16 cellular contexts compared by ENCODE assay signal in the genomic region with DNA sequence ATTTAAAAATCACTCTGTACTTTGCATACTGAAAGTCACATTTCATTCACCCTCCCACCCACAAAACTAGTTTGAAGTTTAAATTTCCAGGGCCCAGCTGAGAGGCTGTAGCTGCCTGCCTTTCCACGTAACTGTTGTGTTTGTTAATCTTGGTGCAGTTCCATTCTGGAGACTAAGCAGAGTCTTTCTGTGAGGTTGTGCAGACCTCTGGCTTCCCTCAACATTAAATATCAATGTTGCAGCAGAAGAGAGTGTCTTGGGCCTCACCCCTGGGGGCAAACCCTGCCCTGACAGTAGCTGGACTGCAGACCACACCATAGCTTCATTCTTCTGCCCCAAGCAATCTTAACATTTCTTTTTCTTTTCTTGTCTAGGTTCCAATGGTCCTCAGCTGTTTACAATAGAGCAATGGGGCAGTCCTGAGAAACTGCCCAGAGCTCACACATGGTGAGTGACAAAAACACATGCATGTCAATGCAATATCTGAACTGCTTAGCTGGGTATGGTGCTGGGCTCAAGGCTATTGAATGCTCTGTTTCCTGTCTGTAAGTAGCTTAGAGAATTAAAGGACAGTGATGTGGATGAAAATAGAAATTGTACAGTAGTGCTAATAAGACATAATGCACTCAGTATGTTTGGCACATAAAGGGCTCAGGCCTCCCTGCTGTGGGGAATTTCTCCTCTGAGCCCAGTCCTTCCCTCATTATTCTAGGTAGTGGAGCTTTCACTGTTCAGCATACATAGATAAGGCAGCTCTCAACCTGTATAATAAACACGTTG.
DNase-seq lines count a peak whose midpoint lies in the region; TF ChIP-seq lines count a peak whose summit lies in the region.
"Had no signal": no experiment of that assay in that cellular context is flagged by ENCODE, and none has a peak within 500 bp of the region (broad histone marks: within the 10 kb centered on the region; RNA-seq: fewer than 3 reads in every experiment).

No MANE protein-coding gene starts in this region.

- H3K4me3 ChIP-seq in esophagus muscularis mucosa = no peak overlapping the region
- H3K4me3 ChIP-seq in uterus = no peak overlapping the region
- H3K4me3 ChIP-seq: lower lobe of right lung had no signal

- TF ChIP-seq POLR2A in esophagus muscularis mucosa (IDR thresholded peaks at IDR 0.05; ENCODE audit: low read depth) (no peak), uterus (IDR thresholded peaks at IDR 0.05) (no peak)

- H3K4me3 Mint-ChIP-seq in nephron = peak overlapping the region in 1 of 3 experiments; percentile 11
- H3K4me3 Mint-ChIP-seq: activated CD4-positive, alpha-beta memory T cell treated with anti-CD3 and anti-CD28 coated beads, Interleukin-2, amount 10 ng/mL, durations not matched to agents 7 days and 5 days; activated naive CD8-positive, alpha-beta T cell treated with anti-CD3 and anti-CD28 coated beads, Interleukin-2, amount 10 ng/mL, durations not matched to agents 7 days and 5 days; IgD-negative memory B cell had no signal

- H3K4me1 ChIP-seq in esophagus muscularis mucosa (peaks cover 0 to 34% (median 30%) of the 10 kb centered on the region in 4 donors), uterus (peaks cover 0 to 3% of the 10 kb centered on the region in 2 donors)
- H3K4me1 ChIP-seq: lower lobe of right lung had no signal

- H3K36me3 ChIP-seq in esophagus muscularis mucosa = peaks cover 4 to 70% (median 24%) of the 10 kb centered on the region in 4 donors
- no peaks in the 10 kb centered on the region for H3K36me3 ChIP-seq in uterus

- intact Hi-C loops in esophagus muscularis mucosa (cut with DNase I) (no loop called here), uterus (cut with DNase I; ENCODE audit: low total_unique reads) (no loop called here)

- DNase-seq in NCI-H1417 (lab: John Stamatoyannopoulos, UW) = peak in 2 of 3 experiments; percentile 20 to 53
- no peak for DNase-seq in NCI-H1417 treated with DMSO at 0.1 percent for 48 hours (lab: John Stamatoyannopoulos, UW)
- no peak for DNase-seq in esophagus muscularis mucosa (ENCODE audit: extremely low spot score)
- no peak for DNase-seq in uterus
- no peak for DNase-seq in activated naive CD4-positive, alpha-beta T cell (lab: John Stamatoyannopoulos, UW)
- DNase-seq in COR-L47 (lab: John Stamatoyannopoulos, UW) = no peak
- no peak for DNase-seq in retina
- DNase-seq: activated CD4-positive, alpha-beta memory T cell treated with anti-CD3 and anti-CD28 coated beads, Interleukin-2, amount 10 ng/mL, durations not matched to agents 7 days and 5 days; activated naive CD8-positive, alpha-beta T cell treated with anti-CD3 and anti-CD28 coated beads, Interleukin-2, amount 10 ng/mL, durations not matched to agents 7 days and 5 days; DND-41; lower lobe of right lung; right cardiac atrium; stimulated activated CD4-positive, alpha-beta T cell treated with anti-CD3 and anti-CD28 coated beads, Interleukin-4, amount 100 ng/mL, for 4 hours had no signal

- H3K9me3 Mint-ChIP-seq in nephron = no peaks in the 10 kb centered on the region
- H3K9me3 Mint-ChIP-seq: activated CD4-positive, alpha-beta memory T cell treated with anti-CD3 and anti-CD28 coated beads, Interleukin-2, amount 10 ng/mL, durations not matched to agents 7 days and 5 days; activated naive CD8-positive, alpha-beta T cell treated with anti-CD3 and anti-CD28 coated beads, Interleukin-2, amount 10 ng/mL, durations not matched to agents 7 days and 5 days; IgD-negative memory B cell had no signal

- 33% methylated on average over 2 of the region's 2 CpGs for WGBS in esophagus muscularis mucosa

- H3K36me3 Mint-ChIP-seq in nephron (ENCODE audit: low read depth) = peaks cover 92% of the 10 kb centered on the region
- H3K36me3 Mint-ChIP-seq: activated naive CD8-positive, alpha-beta T cell treated with anti-CD3 and anti-CD28 coated beads, Interleukin-2, amount 10 ng/mL, durations not matched to agents 7 days and 5 days had no signal

- no peaks in the 10 kb centered on the region for H3K27me3 Mint-ChIP-seq in nephron (ENCODE audit: low read depth)
- H3K27me3 Mint-ChIP-seq: activated CD4-positive, alpha-beta memory T cell treated with anti-CD3 and anti-CD28 coated beads, Interleukin-2, amount 10 ng/mL, durations not matched to agents 7 days and 5 days; activated naive CD8-positive, alpha-beta T cell treated with anti-CD3 and anti-CD28 coated beads, Interleukin-2, amount 10 ng/mL, durations not matched to agents 7 days and 5 days; IgD-negative memory B cell had no signal

- peak overlapping the region; percentile 82 to 89 (median 84) for H3K27ac Mint-ChIP-seq in nephron
- H3K27ac Mint-ChIP-seq: activated CD4-positive, alpha-beta memory T cell treated with anti-CD3 and anti-CD28 coated beads, Interleukin-2, amount 10 ng/mL, durations not matched to agents 7 days and 5 days; activated naive CD8-positive, alpha-beta T cell treated with anti-CD3 and anti-CD28 coated beads, Interleukin-2, amount 10 ng/mL, durations not matched to agents 7 days and 5 days; IgD-negative memory B cell had no signal

- H3K27ac ChIP-seq in esophagus muscularis mucosa (replicated peaks in 1 of 4) = peak overlapping the region; percentile 55 to 76 (median 68)
- H3K27ac ChIP-seq in uterus = peak overlapping the region; percentile 73 to 76
- H3K27ac ChIP-seq: 22Rv1, lower lobe of right lung had no signal

- no peaks in the 10 kb centered on the region for H3K27me3 ChIP-seq in esophagus muscularis mucosa
- no peaks in the 10 kb centered on the region for H3K27me3 ChIP-seq in uterus

- peaks cover 80% of the 10 kb centered on the region for H3K4me1 Mint-ChIP-seq in nephron
- H3K4me1 Mint-ChIP-seq: IgD-negative memory B cell had no signal

- no peak for TF ChIP-seq CTCF in esophagus muscularis mucosa (IDR thresholded peaks at IDR 0.05)
- no peak for TF ChIP-seq CTCF in nephron (IDR thresholded peaks at IDR 0.05; ENCODE audit: unreplicated experiment in 3 of 3)
- TF ChIP-seq CTCF in uterus (IDR thresholded peaks at IDR 0.05) = no peak

- TF ChIP-seq EP300 in esophagus muscularis mucosa (IDR thresholded peaks at IDR 0.05) = no peak

- H3K9me3 ChIP-seq in esophagus muscularis mucosa = no peaks in the 10 kb centered on the region
- no peaks in the 10 kb centered on the region for H3K9me3 ChIP-seq in uterus
- H3K9me3 ChIP-seq: lower lobe of right lung had no signal

Comparison
In these comparisons a context has a peak if more than half of its experiments do, and no peak if none do; other contexts are left out.
1. DNase-seq: peak in NCI-H1417 (2 of 3); none in NCI-H1417 treated with DMSO at 0.1 percent for 48 hours (single experiment), esophagus muscularis mucosa (single experiment), uterus (0 of 2), activated naive CD4-positive, alpha-beta T cell (0 of 4), COR-L47 (single experiment) and retina (single experiment).